10 cellular contexts compared by ENCODE assay signal in genomic region chr2:176132397-176133086, GRCh38. TPM values are rescaled to one million over a fixed set of nuclear protein-coding genes. Genes with fewer than 3 reads are reported as not detected.
DNase-seq lines count a peak whose midpoint lies in the region; ATAC-seq and TF ChIP-seq lines count a peak whose summit lies in the region.
"Had no signal": no experiment of that assay in that cellular context is flagged by ENCODE, and none has a peak within 500 bp of the region (broad histone marks: within the 10 kb centered on the region; RNA-seq: fewer than 3 reads in every experiment).

No MANE protein-coding gene starts in this region.

- H3K4me1 ChIP-seq in heart right ventricle: peaks cover 0 to 47% (median 16%) of the 10 kb centered on the region in 9 donors
- H3K4me1 ChIP-seq in lower lobe of right lung: peaks cover 34% of the 10 kb centered on the region
- H3K4me1 ChIP-seq in upper lobe of right lung: peaks cover 12% of the 10 kb centered on the region

- H3K4me1 Mint-ChIP-seq in activated naive CD8-positive, alpha-beta T cell (ENCODE audit: low read depth): peaks cover 41% of the 10 kb centered on the region

- H3K27ac ChIP-seq in heart right ventricle (peak overlapping the region in 1 of 10 donors; percentile 0), lower lobe of right lung (no peak overlapping the region), upper lobe of right lung (no peak overlapping the region)

- H3K27me3 ChIP-seq in heart right ventricle (peaks cover 52 to 99% (median 96%) of the 10 kb centered on the region in 7 donors), lower lobe of right lung (ENCODE audit: low read depth) (peaks cover 96% of the 10 kb centered on the region), upper lobe of right lung (peaks cover 95% of the 10 kb centered on the region)

- no peak overlapping the region for H3K27ac Mint-ChIP-seq in activated naive CD8-positive, alpha-beta T cell

- H3K9me3 Mint-ChIP-seq in activated naive CD8-positive, alpha-beta T cell (ENCODE audit: low read depth): no peaks in the 10 kb centered on the region

- no peak for DNase-seq in heart right ventricle
- no peak for DNase-seq in left cardiac atrium
- no peak for DNase-seq in lower lobe of right lung
- DNase-seq in upper lobe of right lung: no peak
- no peak for DNase-seq in GM20000 (ENCODE audit: low spot score)
- DNase-seq in SIG-M5 treated with dmso at 0.1 percent for 504 hours (lab: John Stamatoyannopoulos, UW; ENCODE audit: unreplicated experiment): no peak
- DNase-seq in GM13976 (ENCODE audit: low spot score): no peak
- DNase-seq: aorta, kidney glomerular epithelial cell had no signal

- intact Hi-C loops in heart right ventricle (cut with DNase I): loop anchor here in 2 of 10 donors (5.0 to 10.0 kb wide), 2 partner anchors 320 to 682 kb away; no protein-coding TSS in a partner anchor
- intact Hi-C loops in left cardiac atrium (cut with DNase I): no loop called here
- intact Hi-C loops in lower lobe of right lung (cut with DNase I): loop anchor here (10.0 kb wide), 1 partner anchor 422 kb away; no protein-coding TSS in a partner anchor
- intact Hi-C loops in upper lobe of right lung (cut with DNase I): loop anchor here (10.0 kb wide), 2 partner anchors 322 to 422 kb away; no protein-coding TSS in a partner anchor

- in situ Hi-C loops in GM13976 (cut with MboI; ENCODE audit: low sequenced_read_pairs, unreplicated experiment): loop anchor here (25.0 kb wide), 1 partner anchor 680 kb away; no protein-coding TSS in a partner anchor

- no peak for TF ChIP-seq CTCF in heart right ventricle (IDR thresholded peaks at IDR 0.05)
- TF ChIP-seq CTCF in lower lobe of right lung (IDR thresholded peaks at IDR 0.05): no peak
- TF ChIP-seq CTCF in upper lobe of right lung (IDR thresholded peaks at IDR 0.05): no peak
- TF ChIP-seq CTCF in GM20000 (IDR thresholded peaks at IDR 0.05; ENCODE audit: extremely low read depth, missing control alignments): no peak
- TF ChIP-seq CTCF in GM13976 (IDR thresholded peaks at IDR 0.05; ENCODE audit: borderline replicate concordance, control extremely low read depth, extremely low read depth, insufficient read depth, missing control alignments): no peak

- H3K36me3 ChIP-seq in heart right ventricle (no peaks in the 10 kb centered on the region), lower lobe of right lung (no peaks in the 10 kb centered on the region), upper lobe of right lung (no peaks in the 10 kb centered on the region)

- 9 to 15% methylated on average over 28 of the region's 28 CpGs for WGBS in heart right ventricle, 2 donors

- H3K4me3 Mint-ChIP-seq in activated naive CD8-positive, alpha-beta T cell: peak overlapping the region; percentile 82

- ATAC-seq in heart right ventricle (no peak), left cardiac atrium (no peak), lower lobe of right lung (no peak), upper lobe of right lung (no peak)

- H3K9me3 ChIP-seq in heart right ventricle (no peaks in the 10 kb centered on the region), lower lobe of right lung (no peaks in the 10 kb centered on the region), upper lobe of right lung (no peaks in the 10 kb centered on the region)

- H3K4me3 ChIP-seq in heart right ventricle (peak overlapping the region in 6 of 10 donors; percentile 2 to 51 (median 26)), lower lobe of right lung (peak overlapping the region; percentile 29), upper lobe of right lung (peak overlapping the region; percentile 17)

- peaks cover 62% of the 10 kb centered on the region for H3K27me3 Mint-ChIP-seq in activated naive CD8-positive, alpha-beta T cell

- peaks cover 2% of the 10 kb centered on the region for H3K36me3 Mint-ChIP-seq in activated naive CD8-positive, alpha-beta T cell

RNA-seq across cellular contexts. Expression of gene HOXD8, which starts 3.0 kb away (rescaled TPM):
- total RNA-seq in heart right ventricle (1 to 10 TPM in 1 of 10 donors, under 1 TPM in 7, not detected in 2; 0.26 to 1.5 (median 0.42) TPM), left cardiac atrium (1 to 10 TPM; 1.2 to 1.3 TPM), lower lobe of right lung (2.3 TPM), upper lobe of right lung (2.6 TPM)
- under 1 TPM; 0.35 to 0.59 TPM for polyA plus RNA-seq in heart right ventricle

RNA-seq across cellular contexts. Expression of gene HOXD9, which starts 10.0 kb away (rescaled TPM):
- under 1 TPM in 2 of 10 donors, not detected in 8; 0.15 to 0.29 TPM for total RNA-seq in heart right ventricle
- polyA plus RNA-seq in heart right ventricle: under 1 TPM; 0.16 to 0.29 TPM
- under 1 TPM; 0.13 to 0.27 TPM for total RNA-seq in left cardiac atrium
- total RNA-seq in lower lobe of right lung: 0.86 TPM
- 1.6 TPM for total RNA-seq in upper lobe of right lung

RNA-seq across cellular contexts. Expression of gene HOXD10, which starts 16.0 kb away (rescaled TPM):
- not detected for total RNA-seq in heart right ventricle
- polyA plus RNA-seq in heart right ventricle: not detected
- total RNA-seq in left cardiac atrium: not detected
- not detected for total RNA-seq in lower lobe of right lung
- 0.55 TPM for total RNA-seq in upper lobe of right lung
- polyA plus RNA-seq: aorta had no signal

RNA-seq across cellular contexts. Expression of gene HOXD4, which starts 18.8 kb away (rescaled TPM):
- total RNA-seq in heart right ventricle (under 1 TPM in 8 of 10 donors, not detected in 2; 0.21 to 0.69 (median 0.40) TPM), left cardiac atrium (under 1 TPM; 0.29 to 0.53 TPM), lower lobe of right lung (0.97 TPM), upper lobe of right lung (0.84 TPM)
- polyA plus RNA-seq in heart right ventricle: 1 to 10 TPM in 1 of 2 donors, under 1 TPM in 1; 0.13 to 1.6 TPM

RNA-seq across cellular contexts. Expression of gene HOXD3, which starts 24.6 kb away (rescaled TPM):
- total RNA-seq in heart right ventricle (1 to 10 TPM in 1 of 10 donors, under 1 TPM in 4, not detected in 5; 0.17 to 1.1 (median 0.28) TPM), left cardiac atrium (1 to 10 TPM in 1 of 2 donors, under 1 TPM in 1; 0.73 to 1.1 TPM), lower lobe of right lung (0.47 TPM), upper lobe of right lung (1.7 TPM)
- polyA plus RNA-seq in heart right ventricle: under 1 TPM; 0.10 to 0.15 TPM

Comparison
In these comparisons a context has a peak if more than half of its experiments do, and no peak if none do; other contexts are left out.
1. intact Hi-C loops: an anchor here in lower lobe of right lung (10.0 kb wide) and upper lobe of right lung (10.0 kb wide); none called in left cardiac atrium.